In the genomic region with DNA sequence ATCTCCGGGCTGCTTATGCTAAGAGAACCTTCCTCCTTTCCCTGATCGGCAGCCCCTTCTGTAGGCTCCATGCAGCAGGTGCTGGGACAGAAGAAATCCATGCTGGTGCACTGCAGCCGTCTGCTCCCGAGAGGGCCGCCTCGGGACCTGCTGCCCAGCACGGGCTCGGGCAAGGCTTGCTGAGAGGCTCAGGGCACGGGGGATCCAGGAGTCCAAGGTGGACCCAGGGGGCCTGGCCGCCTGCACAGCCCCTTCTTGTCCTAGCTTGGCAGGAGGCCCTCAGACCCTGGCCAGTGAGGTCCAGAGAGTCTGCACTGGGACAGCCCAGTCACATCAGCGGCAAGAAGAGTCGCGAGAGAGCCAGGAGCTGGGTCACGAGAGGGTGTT, we compare ENCODE assay signal across 1 cellular context.
A peak's percentile ranks its signal among the peaks of the same experiment; 100 is the strongest.
TF ChIP-seq lines count a peak whose summit lies in the region.

No MANE protein-coding gene starts in this region.

TF ChIP-seq in HepG2, 621 proteins besides CTCF, POLR2A, EP300 and RAD21:
- TF ChIP-seq DZIP1 (CRISPR knock-in tag; IDR thresholded peaks at IDR 0.05) (0 out of 2 replicates have a peak, but pooled peaks have one; percentile 45), ZNF274 (CRISPR knock-in tag; IDR thresholded peaks at IDR 0.05) (no peak)
